Comparison of ENCODE assay signal across 23 cellular contexts in the genomic region with DNA sequence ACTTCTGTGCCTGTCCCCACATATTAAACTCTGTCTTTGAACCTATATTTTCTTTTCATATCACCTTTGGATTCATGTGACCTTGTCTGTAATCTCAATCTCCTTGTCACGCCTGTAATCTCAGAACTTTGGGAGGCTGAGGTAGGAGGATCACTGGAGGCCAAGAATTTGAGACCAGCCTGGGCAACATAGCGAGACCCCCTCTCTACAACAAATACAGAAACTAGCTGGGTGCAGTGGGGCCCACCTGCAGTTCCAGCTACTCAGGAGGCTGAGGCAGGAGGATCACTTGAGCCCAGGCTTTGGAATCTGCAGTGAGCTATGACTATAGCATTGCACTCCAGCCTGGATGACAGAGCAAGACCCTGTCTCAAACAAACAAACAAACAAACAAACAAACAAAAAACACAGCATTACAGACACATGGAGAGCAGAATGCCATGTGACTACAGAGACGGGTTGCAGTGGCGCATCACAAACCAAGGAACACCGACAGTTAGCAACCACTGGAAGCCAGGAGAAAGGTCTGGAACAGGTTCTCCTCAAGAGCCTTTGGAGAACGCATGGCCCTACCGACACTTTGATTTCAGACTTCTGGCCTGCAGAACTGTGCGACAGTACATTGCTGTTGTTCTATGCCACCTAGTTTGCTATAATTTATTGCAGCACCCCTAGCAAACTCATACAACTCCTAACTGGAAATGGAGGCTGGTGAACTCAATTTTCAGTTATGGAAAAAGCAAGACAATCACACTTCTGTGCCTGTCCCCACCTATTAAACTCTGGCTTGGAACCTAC. TPM values are rescaled to one million over a fixed set of nuclear protein-coding genes. Genes with fewer than 3 reads are reported as not detected.
DNase-seq lines count a peak whose midpoint lies in the region; ATAC-seq and TF ChIP-seq lines count a peak whose summit lies in the region.
"Had no signal": no experiment of that assay in that cellular context is flagged by ENCODE, and none has a peak within 500 bp of the region (broad histone marks: within the 10 kb centered on the region; RNA-seq: fewer than 3 reads in every experiment).

No MANE protein-coding gene starts in this region.

- 0 out of 2 replicates have a peak, but pooled peaks cover 7% of the 10 kb centered on the region for H3K9me3 Mint-ChIP-seq in WTC11
- H3K9me3 Mint-ChIP-seq in activated CD8-positive, alpha-beta memory T cell treated with anti-CD3 and anti-CD28 coated beads, Interleukin-2, amount 10 ng/mL, durations not matched to agents 7 days and 5 days (ENCODE audit: low read depth): peaks cover 2% of the 10 kb centered on the region
- H3K9me3 Mint-ChIP-seq: GM23338 had no signal

- DNase-seq in WTC11 (ENCODE audit: low spot score): no peak
- DNase-seq in foreskin keratinocyte: no peak
- DNase-seq in stomach: no peak
- DNase-seq in activated CD8-positive, alpha-beta memory T cell treated with anti-CD3 and anti-CD28 coated beads, Interleukin-2, amount 10 ng/mL, durations not matched to agents 7 days and 5 days: no peak
- no peak for DNase-seq in stimulated activated CD4-positive, alpha-beta T cell treated with anti-CD3 and anti-CD28 coated beads, Interleukin-15, amount 100 ng/mL, for 24 hours
- DNase-seq in NCI-H128 (lab: John Stamatoyannopoulos, UW; ENCODE audit: unreplicated experiment): no peak
- DNase-seq: CD8-positive, alpha-beta T cell; DMS153; HCEC 1CT; KG1; MG63; NCI-H1105 treated with DMSO at 0.1 percent for 48 hours; NCI-H446 treated with DMSO at 0.1 percent for 48 hours; NCI-H526; NK-92 treated with Interleukin-12 subunit alpha and Interleukin-12 subunit beta, amount 100 ng/mL, for 24 hours; PC-9; SJCRH30 had no signal

- H3K27me3 ChIP-seq in foreskin keratinocyte: no peaks in the 10 kb centered on the region
- H3K27me3 ChIP-seq in stomach: no peaks in the 10 kb centered on the region
- H3K27me3 ChIP-seq: MG63, SJCRH30 had no signal

- H3K36me3 Mint-ChIP-seq in WTC11: no peaks in the 10 kb centered on the region
- no peaks in the 10 kb centered on the region for H3K36me3 Mint-ChIP-seq in activated CD8-positive, alpha-beta memory T cell treated with anti-CD3 and anti-CD28 coated beads, Interleukin-2, amount 10 ng/mL, durations not matched to agents 7 days and 5 days
- H3K36me3 Mint-ChIP-seq: CD8-positive, alpha-beta T cell had no signal

- no peak for TF ChIP-seq CTCF in HEK293 (tag by site-specific recombination; IDR thresholded peaks at IDR 0.05)
- no peak for TF ChIP-seq CTCF in WTC11 (IDR thresholded peaks at IDR 0.05)
- no peak for TF ChIP-seq CTCF in foreskin keratinocyte (conservative IDR thresholded peaks at IDR 0.05)
- TF ChIP-seq CTCF in stomach (IDR thresholded peaks at IDR 0.05): no peak

- CTCF ChIA-PET in HEK293 (lab: Yijun Ruan, JAX): no interaction called here
- CTCF ChIA-PET in WTC11 (lab: Charles Lee): no interaction called here
- CTCF ChIA-PET in activated CD8-positive, alpha-beta memory T cell treated with anti-CD3 and anti-CD28 coated beads, Interleukin-2, amount 10 ng/mL, durations not matched to agents 7 days and 5 days (lab: Charles Lee): no interaction called here

- ATAC-seq in WTC11 (no peak), foreskin keratinocyte (no peak)
- ATAC-seq in activated CD8-positive, alpha-beta memory T cell treated with anti-CD3 and anti-CD28 coated beads, Interleukin-2, amount 10 ng/mL, durations not matched to agents 7 days and 5 days: no peak
- ATAC-seq: CD8-positive, alpha-beta T cell; GM23338; Right ventricle myocardium inferior; SK-N-SH treated with all-trans-retinoic acid at 6 μM for 48 hours had no signal

- intact Hi-C loops in stomach (cut with DNase I; ENCODE audit: low total_unique reads): no loop called here

- H3K9me3 ChIP-seq in HEK293 (ENCODE audit: control insufficient read depth, insufficient read depth, low read depth, low read length) (no peaks in the 10 kb centered on the region), stomach (no peaks in the 10 kb centered on the region)
- H3K9me3 ChIP-seq: MG63, SJCRH30 had no signal

- 90 to 97% (median 94%) methylated on average over 8 of the region's 8 CpGs for WGBS in stomach, 5 donors

- TF ChIP-seq POLR2A in stomach (IDR thresholded peaks at IDR 0.05): no peak

- H3K27me3 Mint-ChIP-seq in WTC11 (ENCODE audit: low read depth): no peaks in the 10 kb centered on the region
- H3K27me3 Mint-ChIP-seq in activated CD8-positive, alpha-beta memory T cell treated with anti-CD3 and anti-CD28 coated beads, Interleukin-2, amount 10 ng/mL, durations not matched to agents 7 days and 5 days: no peaks in the 10 kb centered on the region
- H3K27me3 Mint-ChIP-seq: B cell had no signal

- no peak overlapping the region for H3K4me3 Mint-ChIP-seq in WTC11
- H3K4me3 Mint-ChIP-seq in activated CD8-positive, alpha-beta memory T cell treated with anti-CD3 and anti-CD28 coated beads, Interleukin-2, amount 10 ng/mL, durations not matched to agents 7 days and 5 days: no peak overlapping the region
- H3K4me3 Mint-ChIP-seq: B cell; CD8-positive, alpha-beta T cell; GM23338 had no signal

- no peaks in the 10 kb centered on the region for H3K36me3 ChIP-seq in HEK293 (ENCODE audit: control insufficient read depth in 2 of 2, insufficient read depth in 1 of 2, low read length in 2 of 2)
- H3K36me3 ChIP-seq in stomach: no peaks in the 10 kb centered on the region
- H3K36me3 ChIP-seq: MG63, SJCRH30 had no signal

- H3K27ac ChIP-seq in HEK293 (ENCODE audit: extremely low read depth, low read depth, low read length): no peak overlapping the region
- H3K27ac ChIP-seq in foreskin keratinocyte: peak overlapping the region; percentile 62
- peak overlapping the region; percentile 37 to 84 (median 57) for H3K27ac ChIP-seq in stomach
- H3K27ac ChIP-seq: C4-2B, PC-9, SJCRH30 had no signal

- no peak overlapping the region for H3K27ac Mint-ChIP-seq in WTC11
- H3K27ac Mint-ChIP-seq in activated CD8-positive, alpha-beta memory T cell treated with anti-CD3 and anti-CD28 coated beads, Interleukin-2, amount 10 ng/mL, durations not matched to agents 7 days and 5 days: no peak overlapping the region
- H3K27ac Mint-ChIP-seq: B cell; CD8-positive, alpha-beta T cell; GM23338 had no signal

- H3K4me1 Mint-ChIP-seq in WTC11: no peaks in the 10 kb centered on the region
- peaks cover 20% of the 10 kb centered on the region for H3K4me1 Mint-ChIP-seq in activated CD8-positive, alpha-beta memory T cell treated with anti-CD3 and anti-CD28 coated beads, Interleukin-2, amount 10 ng/mL, durations not matched to agents 7 days and 5 days
- H3K4me1 Mint-ChIP-seq: GM23338 had no signal

- H3K4me1 ChIP-seq in HEK293 (ENCODE audit: control insufficient read depth, insufficient read depth, low read length) (no peaks in the 10 kb centered on the region), foreskin keratinocyte (peaks cover 5% of the 10 kb centered on the region), stomach (peaks cover 0 to 8% (median 7%) of the 10 kb centered on the region in 4 donors)

- TF ChIP-seq EP300 in stomach (IDR thresholded peaks at IDR 0.05): no peak

- POLR2A ChIA-PET in HEK293 (lab: Yijun Ruan, JAX): no interaction called here
- POLR2A ChIA-PET in WTC11 (lab: Charles Lee): no interaction called here

- no peak overlapping the region for H3K4me3 ChIP-seq in HEK293 (ENCODE audit: low read depth, low read length)
- no peak overlapping the region for H3K4me3 ChIP-seq in stomach
- H3K4me3 ChIP-seq: GM23338, MG63, PC-9, SJCRH30 had no signal

TF ChIP-seq in HEK293, 187 proteins besides CTCF, POLR2A, EP300 and RAD21:
- peak; percentile 42; the same call in 1 of the 2 replicates for TF ChIP-seq ZFP69B (tag by site-specific recombination; IDR thresholded peaks at IDR 0.05)
- TF ChIP-seq KLF1 (tag by site-specific recombination; IDR thresholded peaks at IDR 0.05): no peak
- 0 out of 2 replicates have a peak, but pooled peaks have one; percentile 16 for TF ChIP-seq ZNF121 (tag by site-specific recombination; IDR thresholded peaks at IDR 0.05)
- TF ChIP-seq ZNF521 (tag by site-specific recombination; IDR thresholded peaks at IDR 0.05): no peak
- TF ChIP-seq, protein P1, sequence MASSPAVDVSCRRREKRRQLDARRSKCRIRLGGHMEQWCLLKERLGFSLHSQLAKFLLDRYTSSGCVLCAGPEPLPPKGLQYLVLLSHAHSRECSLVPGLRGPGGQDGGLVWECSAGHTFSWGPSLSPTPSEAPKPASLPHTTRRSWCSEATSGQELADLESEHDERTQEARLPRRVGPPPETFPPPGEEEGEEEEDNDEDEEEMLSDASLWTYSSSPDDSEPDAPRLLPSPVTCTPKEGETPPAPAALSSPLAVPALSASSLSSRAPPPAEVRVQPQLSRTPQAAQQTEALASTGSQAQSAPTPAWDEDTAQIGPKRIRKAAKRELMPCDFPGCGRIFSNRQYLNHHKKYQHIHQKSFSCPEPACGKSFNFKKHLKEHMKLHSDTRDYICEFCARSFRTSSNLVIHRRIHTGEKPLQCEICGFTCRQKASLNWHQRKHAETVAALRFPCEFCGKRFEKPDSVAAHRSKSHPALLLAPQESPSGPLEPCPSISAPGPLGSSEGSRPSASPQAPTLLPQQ (tag by site-specific recombination; IDR thresholded peaks at IDR 0.05): 0 out of 2 replicates have a peak, but pooled peaks have one; percentile 21

TF ChIP-seq in WTC11, 78 proteins besides CTCF, POLR2A, EP300 and RAD21 (continues in another document):
- TF ChIP-seq CREB1 (CRISPR knock-in tag; IDR thresholded peaks at IDR 0.05): no peak
- TF ChIP-seq, protein P2, sequence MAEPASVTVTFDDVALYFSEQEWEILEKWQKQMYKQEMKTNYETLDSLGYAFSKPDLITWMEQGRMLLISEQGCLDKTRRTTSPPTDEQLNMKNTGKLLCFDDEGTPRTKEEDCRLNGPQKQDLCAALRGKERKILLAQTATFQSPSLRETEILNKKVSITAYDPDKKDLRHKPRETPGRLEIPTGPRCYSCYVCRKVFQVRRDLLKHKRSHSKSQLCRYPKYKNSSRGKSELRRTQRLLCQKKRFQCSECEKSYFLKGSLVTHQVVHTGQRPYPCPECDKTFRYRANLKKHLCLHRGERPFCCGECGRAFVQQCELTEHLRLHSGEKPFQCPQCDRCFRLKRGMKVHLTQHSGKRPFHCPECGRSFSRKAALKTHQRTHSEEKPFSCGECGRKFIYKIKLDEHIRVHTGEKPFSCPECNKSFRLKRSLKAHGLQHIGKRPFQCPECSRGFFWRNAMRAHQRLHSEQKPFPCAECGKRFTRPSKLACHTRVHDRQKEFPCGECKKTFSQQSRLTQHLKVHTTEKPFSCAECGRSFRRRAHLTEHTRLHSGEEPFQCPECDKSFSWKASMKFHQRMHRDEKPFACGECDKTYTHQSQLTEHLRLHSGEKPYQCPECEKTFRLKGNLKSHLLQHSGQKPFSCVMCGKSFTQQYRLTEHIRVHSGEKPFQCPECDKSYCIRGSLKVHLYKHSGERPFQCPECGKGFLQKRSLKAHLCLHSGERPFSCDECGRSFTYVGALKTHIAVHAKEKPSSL (CRISPR knock-in tag; conservative IDR thresholded peaks at IDR 0.05): no peak
- peak; percentile 25; the same call in 1 of the 2 replicates for TF ChIP-seq ZNF121 (CRISPR knock-in tag; IDR thresholded peaks at IDR 0.05)

RNA-seq across cellular contexts. Expression of gene TIAM2, which starts 14.6 kb away (rescaled TPM):
- total RNA-seq in WTC11 (2021) (15.1 to 19.2 TPM (median 16.9 TPM) in 3 replicates), foreskin keratinocyte (3.2 TPM in 2 replicates), stomach (10 to 100 TPM in 3 of 5 donors, 1 to 10 TPM in 2; 5.3 to 44.2 (median 13.6) TPM)
- polyA plus RNA-seq in foreskin keratinocyte (2.3 and 2.4 TPM in 2 replicates), stomach (1 to 10 TPM; 1.1 to 4.1 (median 2.2) TPM)
- total RNA-seq in activated CD8-positive, alpha-beta memory T cell treated with anti-CD3 and anti-CD28 coated beads, Interleukin-2, amount 10 ng/mL, durations not matched to agents 7 days and 5 days: 10 to 100 TPM in 1 of 2 experiments, 1 to 10 TPM in 1; 6.9 to 14.6 TPM

Comparison
In these comparisons a context has a peak if more than half of its experiments do, and no peak if none do; other contexts are left out.
1. Of the 8 proteins assayed by ChIP-seq in both HEK293 and WTC11: peak only in HEK293: none; only in WTC11: none; in both: ZNF121; in neither: 7.